Comparison of ENCODE assay signal across 24 cellular contexts in the genomic region with DNA sequence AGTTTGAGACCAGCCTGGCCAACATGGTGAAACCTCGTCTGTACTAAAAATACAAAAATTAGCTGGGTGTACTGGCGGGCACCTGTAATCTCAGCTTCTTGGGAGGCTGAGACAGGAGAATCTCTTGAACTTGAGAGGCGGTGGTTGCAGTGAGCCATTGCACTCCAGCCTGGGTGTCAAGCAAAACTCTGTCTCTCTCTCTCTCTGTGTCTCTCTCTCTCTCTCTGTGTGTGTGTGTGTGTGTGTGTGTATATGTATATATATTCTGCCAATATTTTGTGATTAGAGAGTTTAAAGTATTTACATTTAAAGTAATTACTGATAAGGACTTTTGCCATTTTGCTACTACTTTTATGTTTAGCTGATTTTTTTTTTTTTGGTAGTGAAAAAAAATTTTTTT.
"Had no signal": no experiment of that assay in that cellular context is flagged by ENCODE, and none has a peak within 500 bp of the region (broad histone marks: within the 10 kb centered on the region; RNA-seq: fewer than 3 reads in every experiment).

No MANE protein-coding gene starts in this region.

- H3K9me3 Mint-ChIP-seq: mesothelial cell of epicardium; naive B cell; stimulated activated effector memory CD8-positive, alpha-beta T cell treated with anti-CD3 and anti-CD28 coated beads, Interleukin-12 subunit alpha, Interleukin-12 subunit beta, amount 100 ng/mL, for 72 hours; type B pancreatic cell had no signal

- ATAC-seq: left lobe of liver; mucosa of descending colon; sciatic nerve; stimulated activated effector memory CD8-positive, alpha-beta T cell treated with anti-CD3 and anti-CD28 coated beads, Interleukin-12 subunit alpha, Interleukin-12 subunit beta, amount 100 ng/mL, for 72 hours; stimulated activated naive CD8-positive, alpha-beta T cell treated with anti-CD3 and anti-CD28 coated beads, Interleukin-15, Interleukin-2, amounts not matched to agents 100 U/mL and 50 U/mL, for 24 hours had no signal

- H3K4me1 Mint-ChIP-seq: nephron progenitor cell had no signal

- H3K27ac ChIP-seq: dorsolateral prefrontal cortex, prostate gland, right atrium auricular region, testis, tibial artery had no signal

- H3K4me2 ChIP-seq: smooth muscle cell had no signal

- H3K36me3 Mint-ChIP-seq: naive B cell had no signal

- H3K27me3 ChIP-seq: dorsolateral prefrontal cortex, right atrium auricular region, testis, tibial artery had no signal

- DNase-seq: dorsolateral prefrontal cortex; effector CD4-positive, alpha-beta T cell; hypothalamus; kidney; mesenchymal stem cell; mucosa of descending colon; naive B cell; nephron progenitor cell; nucleus accumbens; stimulated activated CD4-positive, alpha-beta T cell treated with anti-CD3 and anti-CD28 coated beads, Interleukin-12 subunit alpha, Interleukin-12 subunit beta, amount 100 ng/mL, for 4 hours; stimulated activated CD4-positive, alpha-beta T cell treated with anti-CD3 and anti-CD28 coated beads, Interleukin-1b, Interleukin-23, amount 100 ng/mL, for 48 hours; stimulated activated CD4-positive, alpha-beta T cell treated with anti-CD3 and anti-CD28 coated beads, Interleukin-4, amount 100 ng/mL, for 1 hour; stimulated activated naive CD8-positive, alpha-beta T cell treated with anti-CD3 and anti-CD28 coated beads, Interleukin-15, Interleukin-2, amounts not matched to agents 100 U/mL and 50 U/mL, for 24 hours; substantia nigra; testis; tibial artery had no signal

- H3K4me3 Mint-ChIP-seq: mesothelial cell of epicardium; naive B cell; nephron progenitor cell; stimulated activated effector memory CD8-positive, alpha-beta T cell treated with anti-CD3 and anti-CD28 coated beads, Interleukin-12 subunit alpha, Interleukin-12 subunit beta, amount 100 ng/mL, for 72 hours; type B pancreatic cell had no signal

- H3K36me3 ChIP-seq: prostate gland, right atrium auricular region, tibial artery had no signal

- H3K4me3 ChIP-seq: dorsolateral prefrontal cortex, mucosa of descending colon, prostate gland, right atrium auricular region, smooth muscle cell, testis, tibial artery had no signal

- H3K27me3 Mint-ChIP-seq: naive B cell, type B pancreatic cell had no signal

- H3K9me3 ChIP-seq: mucosa of descending colon, prostate gland, right atrium auricular region, testis, tibial artery had no signal

- H3K27ac Mint-ChIP-seq: mesothelial cell of epicardium; nephron progenitor cell; stimulated activated effector memory CD8-positive, alpha-beta T cell treated with anti-CD3 and anti-CD28 coated beads, Interleukin-12 subunit alpha, Interleukin-12 subunit beta, amount 100 ng/mL, for 72 hours; type B pancreatic cell had no signal

- H3K4me1 ChIP-seq: prostate gland had no signal
